ENCODE assay signal across 19 cellular contexts in the genomic region with DNA sequence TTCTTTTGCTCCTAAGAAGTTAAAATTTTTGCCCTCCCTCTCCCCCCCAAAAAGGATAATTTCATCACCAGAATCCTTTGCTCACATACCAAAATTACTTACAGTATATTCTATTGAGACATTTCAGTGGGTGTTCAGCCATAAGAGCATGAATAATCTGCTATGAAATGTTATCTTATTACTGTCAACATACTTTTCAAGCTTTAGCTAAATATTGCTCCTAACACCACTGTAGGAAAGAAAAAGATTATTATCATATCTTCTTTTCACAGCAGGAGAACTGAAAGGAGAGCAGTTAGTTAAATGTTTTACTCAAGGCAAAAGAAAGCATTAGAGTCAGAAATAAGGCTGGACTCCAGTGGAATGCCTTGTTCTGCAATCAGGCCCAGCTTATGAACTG.
DNase-seq lines count a peak whose midpoint lies in the region; FAIRE-seq and TF ChIP-seq lines count a peak whose summit lies in the region.
"Had no signal": no experiment of that assay in that cellular context is flagged by ENCODE, and none has a peak within 500 bp of the region (broad histone marks: within the 10 kb centered on the region; RNA-seq: fewer than 3 reads in every experiment).

No MANE protein-coding gene starts in this region.

- H3K14ac ChIP-seq in neuronal stem cell (ENCODE audit: low read length), result no peak overlapping the region

- H3K36me3 Mint-ChIP-seq in chondrocyte (ENCODE audit: low read depth), result no peaks in the 10 kb centered on the region
- H3K36me3 Mint-ChIP-seq in CD8-positive, alpha-beta memory T cell, result no peaks in the 10 kb centered on the region
- H3K36me3 Mint-ChIP-seq: CD4-positive, CD25-positive, alpha-beta regulatory T cell had no signal

- H3K18ac ChIP-seq in neuronal stem cell (ENCODE audit: low read length), result no peak overlapping the region

- POLR2A ChIA-PET in CD8-positive, alpha-beta memory T cell (lab: Charles Lee), result no interaction called here

- H3K4me3 ChIP-seq in adipocyte (ENCODE audit: low read length), result no peak overlapping the region
- H3K4me3 ChIP-seq in neuronal stem cell (ENCODE audit: low read length in 2 of 2), result no peak overlapping the region
- H3K4me3 ChIP-seq in kidney (ENCODE audit: low read length in 2 of 2), result no peak overlapping the region
- no peak overlapping the region for H3K4me3 ChIP-seq in stomach
- H3K4me3 ChIP-seq in CD8-positive, alpha-beta memory T cell (ENCODE audit: low read length), result no peak overlapping the region

- H3K9me3 ChIP-seq in adipocyte (ENCODE audit: control insufficient read depth, low read length) (no peaks in the 10 kb centered on the region), neuronal stem cell (replicated peaks in 1 of 2; ENCODE audit: control insufficient read depth in 2 of 2, insufficient read depth in 1 of 2, low read depth in 1 of 2, low read length in 2 of 2) (no peaks in the 10 kb centered on the region), kidney (ENCODE audit: control insufficient read depth in 1 of 2, low read length in 2 of 2) (no peaks in the 10 kb centered on the region), stomach (no peaks in the 10 kb centered on the region)
- H3K9me3 ChIP-seq in CD8-positive, alpha-beta memory T cell (ENCODE audit: low read length), result no peaks in the 10 kb centered on the region
- H3K9me3 ChIP-seq: BE2C, Caco-2 had no signal

- no peak overlapping the region for H3K23ac ChIP-seq in neuronal stem cell (ENCODE audit: low read depth, low read length, poor library complexity)

- FAIRE-seq in kidney (lab: Jason Lieb, UNC), result no peak
- FAIRE-seq: A204.1, D721Med, H1 had no signal

- no peak overlapping the region for H2BK120ac ChIP-seq in neuronal stem cell (ENCODE audit: low read depth, low read length)

- peak; percentile 50 for DNase-seq in adipocyte (ENCODE audit: low read depth)
- no peak for DNase-seq in chondrocyte (ENCODE audit: low spot score)
- no peak for DNase-seq in neuronal stem cell (ENCODE audit: low spot score)
- no peak for DNase-seq in kidney
- no peak for DNase-seq in stomach
- no peak for DNase-seq in T-helper 9 cell
- DNase-seq in CD8-positive, alpha-beta memory T cell, result no peak
- DNase-seq: ACHN; BE2C; C1 segment of cervical spinal cord; Caco-2; CD4-positive, CD25-positive, alpha-beta regulatory T cell; DMS153; DMS79 treated with DMSO at 0.1 percent for 48 hours; GF-D8; H9 had no signal

- H3K79me1 ChIP-seq in neuronal stem cell (ENCODE audit: low read depth, low read length), result no peaks in the 10 kb centered on the region

- no peak for TF ChIP-seq EP300 in stomach (IDR thresholded peaks at IDR 0.05)

- peak overlapping the region; percentile 30 for H2AFZ ChIP-seq in neuronal stem cell (ENCODE audit: low read length)

- TF ChIP-seq CTCF in chondrocyte (IDR thresholded peaks at IDR 0.05) (no peak), kidney (IDR thresholded peaks at IDR 0.05; ENCODE audit: borderline replicate concordance, extremely low read depth, insufficient read depth) (no peak), stomach (IDR thresholded peaks at IDR 0.05) (no peak)

- H4K8ac ChIP-seq in neuronal stem cell (ENCODE audit: low read depth, low read length), result no peak overlapping the region

- no peak overlapping the region for H3K27ac ChIP-seq in neuronal stem cell (replicated peaks; ENCODE audit: low read length)
- H3K27ac ChIP-seq in kidney (ENCODE audit: low read depth in 2 of 2, low read length in 2 of 2), result no peak overlapping the region
- H3K27ac ChIP-seq in stomach, result no peak overlapping the region
- no peak overlapping the region for H3K27ac ChIP-seq in CD8-positive, alpha-beta memory T cell (ENCODE audit: low read depth, low read length)

- TF ChIP-seq POLR2A in stomach (IDR thresholded peaks at IDR 0.05), result no peak

- CTCF ChIA-PET in CD8-positive, alpha-beta memory T cell (lab: Charles Lee), result no interaction called here

- H3K9me3 Mint-ChIP-seq in chondrocyte (ENCODE audit: low read depth), result no peaks in the 10 kb centered on the region
- peaks cover 0 to 2% (median 0%) of the 10 kb centered on the region in 5 donors for H3K9me3 Mint-ChIP-seq in CD8-positive, alpha-beta memory T cell
- H3K9me3 Mint-ChIP-seq: H9 had no signal

- no peak overlapping the region for H4K91ac ChIP-seq in neuronal stem cell (ENCODE audit: low read depth, low read length, poor library complexity)

- no peak overlapping the region for H3K4me3 Mint-ChIP-seq in chondrocyte (ENCODE audit: unreplicated experiment)
- no peak overlapping the region for H3K4me3 Mint-ChIP-seq in CD8-positive, alpha-beta memory T cell
- H3K4me3 Mint-ChIP-seq: CD4-positive, CD25-positive, alpha-beta regulatory T cell; H9 had no signal

- no peak overlapping the region for H3K9ac ChIP-seq in adipocyte (ENCODE audit: low read length)
- H3K9ac ChIP-seq in neuronal stem cell (ENCODE audit: low read depth, low read length, poor library complexity), result no peak overlapping the region
- no peak overlapping the region for H3K9ac ChIP-seq in kidney (ENCODE audit: low read length in 2 of 2)

- H2AK5ac ChIP-seq in neuronal stem cell (ENCODE audit: low read depth, low read length), result no peak overlapping the region

- no peak overlapping the region for H2BK5ac ChIP-seq in neuronal stem cell (ENCODE audit: low read length)

- intact Hi-C loops in kidney (cut with DNase I), result no loop called here
- intact Hi-C loops in stomach (cut with DNase I; ENCODE audit: low total_unique reads), result no loop called here

- peaks cover 2% of the 10 kb centered on the region for H3K27me3 Mint-ChIP-seq in chondrocyte (ENCODE audit: low read depth)
- no peaks in the 10 kb centered on the region for H3K27me3 Mint-ChIP-seq in CD8-positive, alpha-beta memory T cell
- H3K27me3 Mint-ChIP-seq: CD4-positive, CD25-positive, alpha-beta regulatory T cell had no signal

- H3K4me2 ChIP-seq in neuronal stem cell (ENCODE audit: insufficient read depth, low read length, poor library complexity, severe bottlenecking), result no peak overlapping the region

- H3K27me3 ChIP-seq in adipocyte (replicated peaks; ENCODE audit: control insufficient read depth, insufficient read depth, low read length) (peaks cover 2% of the 10 kb centered on the region), neuronal stem cell (ENCODE audit: control insufficient read depth in 3 of 3, insufficient read depth in 3 of 3, low read depth in 1 of 3, low read length in 3 of 3) (no peaks in the 10 kb centered on the region), stomach (no peaks in the 10 kb centered on the region)
- no peaks in the 10 kb centered on the region for H3K27me3 ChIP-seq in CD8-positive, alpha-beta memory T cell (ENCODE audit: insufficient read depth, low read length, poor library complexity, severe bottlenecking)
- H3K27me3 ChIP-seq: BE2C had no signal

- H2BK12ac ChIP-seq in neuronal stem cell (ENCODE audit: low read length), result no peak overlapping the region

- H3K4me1 ChIP-seq in adipocyte (ENCODE audit: control insufficient read depth, insufficient read depth, low read length), result no peaks in the 10 kb centered on the region
- peaks cover 0 to 18% of the 10 kb centered on the region in 2 donors for H3K4me1 ChIP-seq in neuronal stem cell (ENCODE audit: control insufficient read depth in 2 of 2, insufficient read depth in 1 of 2, low read depth in 1 of 2, low read length in 2 of 2)
- no peaks in the 10 kb centered on the region for H3K4me1 ChIP-seq in kidney (ENCODE audit: control insufficient read depth in 1 of 2, insufficient read depth in 1 of 2, low read depth in 1 of 2, low read length in 2 of 2)
- peaks cover 0 to 10% (median 0%) of the 10 kb centered on the region in 4 donors for H3K4me1 ChIP-seq in stomach
- no peaks in the 10 kb centered on the region for H3K4me1 ChIP-seq in CD8-positive, alpha-beta memory T cell (ENCODE audit: insufficient read depth, low read length)
- H3K4me1 ChIP-seq: BE2C, Caco-2 had no signal

- H3K4ac ChIP-seq in neuronal stem cell (ENCODE audit: low read length), result no peak overlapping the region

- H3K36me3 ChIP-seq in adipocyte (ENCODE audit: control insufficient read depth, insufficient read depth, low read length, severe bottlenecking) (no peaks in the 10 kb centered on the region), neuronal stem cell (replicated peaks in 1 of 2; ENCODE audit: control insufficient read depth in 2 of 2, insufficient read depth in 2 of 2, low read length in 2 of 2) (no peaks in the 10 kb centered on the region), kidney (ENCODE audit: control insufficient read depth in 1 of 2, insufficient read depth in 2 of 2, low read length in 2 of 2) (no peaks in the 10 kb centered on the region), stomach (no peaks in the 10 kb centered on the region)
- no peaks in the 10 kb centered on the region for H3K36me3 ChIP-seq in CD8-positive, alpha-beta memory T cell (ENCODE audit: insufficient read depth, low read length)
- H3K36me3 ChIP-seq: BE2C had no signal

- H3K4me1 Mint-ChIP-seq in chondrocyte (ENCODE audit: low read depth), result peaks cover 27% of the 10 kb centered on the region
- no peaks in the 10 kb centered on the region for H3K4me1 Mint-ChIP-seq in CD8-positive, alpha-beta memory T cell
- H3K4me1 Mint-ChIP-seq: CD4-positive, CD25-positive, alpha-beta regulatory T cell had no signal

- H2BK15ac ChIP-seq in neuronal stem cell (ENCODE audit: low read length), result no peak overlapping the region

- peak overlapping the region; percentile 47 for H3K27ac Mint-ChIP-seq in chondrocyte (ENCODE audit: unreplicated experiment)
- no peak overlapping the region for H3K27ac Mint-ChIP-seq in CD8-positive, alpha-beta memory T cell
- H3K27ac Mint-ChIP-seq: CD4-positive, CD25-positive, alpha-beta regulatory T cell; H9 had no signal
